In the genomic region with DNA sequence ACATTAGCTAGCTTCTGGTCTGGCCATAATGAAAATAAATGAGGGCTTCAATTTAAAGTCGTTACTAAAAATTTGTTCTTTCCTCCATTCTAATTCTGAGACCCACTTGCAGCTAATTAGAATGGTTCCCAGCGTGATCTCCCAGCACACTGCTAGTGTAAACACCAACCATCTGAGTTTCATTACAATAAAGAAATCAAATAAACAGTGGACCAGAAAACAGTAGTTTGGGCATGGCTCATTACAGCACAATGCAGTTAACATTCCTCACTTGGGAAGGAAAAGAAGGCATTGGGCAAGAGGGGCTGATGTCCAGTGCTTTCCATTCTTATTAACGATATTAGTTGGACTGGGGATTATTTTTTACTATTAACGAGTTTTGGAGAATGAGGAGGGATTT, we compare ENCODE assay signal across 21 cellular contexts.
DNase-seq lines count a peak whose midpoint lies in the region; ATAC-seq and TF ChIP-seq lines count a peak whose summit lies in the region.
"Had no signal": no experiment of that assay in that cellular context is flagged by ENCODE, and none has a peak within 500 bp of the region (broad histone marks: within the 10 kb centered on the region; RNA-seq: fewer than 3 reads in every experiment).

No MANE protein-coding gene starts in this region.

- no peaks in the 10 kb centered on the region for H3K27me3 Mint-ChIP-seq in natural killer cell (ENCODE audit: low read depth in 2 of 2)
- H3K27me3 Mint-ChIP-seq in activated CD8-positive, alpha-beta memory T cell treated with anti-CD3 and anti-CD28 coated beads, Interleukin-2, amount 10 ng/mL, durations not matched to agents 7 days and 5 days: no peaks in the 10 kb centered on the region
- H3K27me3 Mint-ChIP-seq: activated B cell treated with CpG ODN at 0.5 μM for 24 hours; activated CD8-positive, alpha-beta T cell treated with anti-CD3 and anti-CD28 coated beads for 36 hours had no signal

- H3K4me1 ChIP-seq in ascending aorta: no peaks in the 10 kb centered on the region
- H3K4me1 ChIP-seq: Caco-2, esophagus squamous epithelium, parathyroid adenoma, SJCRH30 had no signal

- H3K27ac Mint-ChIP-seq in natural killer cell: no peak overlapping the region
- no peak overlapping the region for H3K27ac Mint-ChIP-seq in activated CD8-positive, alpha-beta memory T cell treated with anti-CD3 and anti-CD28 coated beads, Interleukin-2, amount 10 ng/mL, durations not matched to agents 7 days and 5 days
- H3K27ac Mint-ChIP-seq: activated B cell treated with CpG ODN at 0.5 μM for 24 hours; activated CD8-positive, alpha-beta T cell treated with anti-CD3 and anti-CD28 coated beads for 36 hours; activated naive CD4-positive, alpha-beta T cell treated with anti-CD3 and anti-CD28 coated beads, Interleukin-2, amount 50 U/mL, for 72 hours; activated T-cell treated with anti-CD3 and anti-CD28 coated beads, Interleukin-2, amount 50 U/mL, for 72 hours; T-helper 2 cell treated with Interferon-gamma antibody and Interleukin-4, amounts not matched to agents 5 μg/mL and 100 μg/mL, for 36 hours had no signal

- H3K4me3 Mint-ChIP-seq in natural killer cell: no peak overlapping the region
- no peak overlapping the region for H3K4me3 Mint-ChIP-seq in activated CD8-positive, alpha-beta memory T cell treated with anti-CD3 and anti-CD28 coated beads, Interleukin-2, amount 10 ng/mL, durations not matched to agents 7 days and 5 days
- H3K4me3 Mint-ChIP-seq: activated B cell treated with CpG ODN at 0.5 μM for 24 hours; activated CD8-positive, alpha-beta T cell treated with anti-CD3 and anti-CD28 coated beads for 36 hours; activated T-cell treated with anti-CD3 and anti-CD28 coated beads, Interleukin-2, amount 50 U/mL, for 72 hours; T-helper 2 cell treated with Interferon-gamma antibody and Interleukin-4, amounts not matched to agents 5 μg/mL and 100 μg/mL, for 36 hours had no signal

- H3K9me3 Mint-ChIP-seq in natural killer cell: peaks cover 5 to 7% of the 10 kb centered on the region in 2 donors
- peaks cover 3% of the 10 kb centered on the region for H3K9me3 Mint-ChIP-seq in activated CD8-positive, alpha-beta memory T cell treated with anti-CD3 and anti-CD28 coated beads, Interleukin-2, amount 10 ng/mL, durations not matched to agents 7 days and 5 days (ENCODE audit: low read depth)
- H3K9me3 Mint-ChIP-seq: activated B cell treated with CpG ODN at 0.5 μM for 24 hours; activated CD8-positive, alpha-beta T cell treated with anti-CD3 and anti-CD28 coated beads for 36 hours; activated T-cell treated with anti-CD3 and anti-CD28 coated beads, Interleukin-2, amount 50 U/mL, for 72 hours had no signal

- no peaks in the 10 kb centered on the region for H3K36me3 Mint-ChIP-seq in natural killer cell
- no peaks in the 10 kb centered on the region for H3K36me3 Mint-ChIP-seq in activated CD8-positive, alpha-beta memory T cell treated with anti-CD3 and anti-CD28 coated beads, Interleukin-2, amount 10 ng/mL, durations not matched to agents 7 days and 5 days
- H3K36me3 Mint-ChIP-seq: activated naive CD4-positive, alpha-beta T cell treated with anti-CD3 and anti-CD28 coated beads, Interleukin-2, amount 50 U/mL, for 72 hours had no signal

- DNase-seq in AG09319 (ENCODE audit: extremely low read depth, low read depth) (peak; percentile 52), GM04503 (ENCODE audit: low read depth) (peak; percentile 33), NCI-H748 (lab: John Stamatoyannopoulos, UW; ENCODE audit: unreplicated experiment) (peak; percentile 92), epidermal melanocyte (ENCODE audit: insufficient read length, low spot score) (peak; percentile 33), natural killer cell (no peak), NCI-H2227 treated with DMSO at 0.1 percent for 48 hours (lab: John Stamatoyannopoulos, UW) (no peak), ascending aorta (ENCODE audit: low spot score in 2 of 2) (no peak)
- DNase-seq in activated CD8-positive, alpha-beta memory T cell treated with anti-CD3 and anti-CD28 coated beads, Interleukin-2, amount 10 ng/mL, durations not matched to agents 7 days and 5 days: no peak
- DNase-seq: activated B cell treated with CpG ODN at 0.5 μM for 24 hours; activated CD8-positive, alpha-beta T cell treated with anti-CD3 and anti-CD28 coated beads for 36 hours; activated T-cell treated with anti-CD3 and anti-CD28 coated beads, Interleukin-2, amount 50 U/mL, for 72 hours; Caco-2; esophagus squamous epithelium; GDM1; NCI-H1694; NCI-H526; PC-3; SJCRH30 had no signal

- H3K4me3 ChIP-seq in ascending aorta: no peak overlapping the region
- H3K4me3 ChIP-seq: esophagus squamous epithelium, SJCRH30 had no signal

- no peak for ATAC-seq in natural killer cell
- no peak for ATAC-seq in activated CD8-positive, alpha-beta memory T cell treated with anti-CD3 and anti-CD28 coated beads, Interleukin-2, amount 10 ng/mL, durations not matched to agents 7 days and 5 days
- ATAC-seq: activated CD8-positive, alpha-beta T cell treated with anti-CD3 and anti-CD28 coated beads for 36 hours; activated naive CD4-positive, alpha-beta T cell treated with anti-CD3 and anti-CD28 coated beads, Interleukin-2, amount 50 U/mL, for 72 hours; activated T-cell treated with anti-CD3 and anti-CD28 coated beads, Interleukin-2, amount 50 U/mL, for 72 hours; PC-3 had no signal

- no peaks in the 10 kb centered on the region for H3K36me3 ChIP-seq in ascending aorta
- H3K36me3 ChIP-seq: esophagus squamous epithelium, SJCRH30 had no signal

- no peaks in the 10 kb centered on the region for H3K9me3 ChIP-seq in ascending aorta
- H3K9me3 ChIP-seq: Caco-2, esophagus squamous epithelium, SJCRH30 had no signal

- no peak overlapping the region for H3K27ac ChIP-seq in ascending aorta
- H3K27ac ChIP-seq: esophagus squamous epithelium, parathyroid adenoma, SJCRH30 had no signal

- no peaks in the 10 kb centered on the region for H3K4me1 Mint-ChIP-seq in natural killer cell
- H3K4me1 Mint-ChIP-seq in activated CD8-positive, alpha-beta memory T cell treated with anti-CD3 and anti-CD28 coated beads, Interleukin-2, amount 10 ng/mL, durations not matched to agents 7 days and 5 days: no peaks in the 10 kb centered on the region
- H3K4me1 Mint-ChIP-seq: activated B cell treated with CpG ODN at 0.5 μM for 24 hours had no signal

- TF ChIP-seq CTCF in AG09319 (IDR thresholded peaks at IDR 0.05; ENCODE audit: low read depth, low read length) (no peak), natural killer cell (IDR thresholded peaks at IDR 0.05) (no peak), ascending aorta (IDR thresholded peaks at IDR 0.05) (no peak)

- intact Hi-C loops in natural killer cell (cut with micrococcal nuclease): no loop called here
- intact Hi-C loops in ascending aorta (cut with DNase I): no loop called here

- CTCF ChIA-PET in activated CD8-positive, alpha-beta memory T cell treated with anti-CD3 and anti-CD28 coated beads, Interleukin-2, amount 10 ng/mL, durations not matched to agents 7 days and 5 days (lab: Charles Lee): no interaction called here

- no peaks in the 10 kb centered on the region for H3K27me3 ChIP-seq in ascending aorta
- H3K27me3 ChIP-seq: esophagus squamous epithelium, SJCRH30 had no signal

Comparison
In these comparisons a context has a peak if more than half of its experiments do, and no peak if none do; other contexts are left out.
1. DNase-seq: peak in AG09319 (single experiment), GM04503 (single experiment), NCI-H748 (single experiment) and epidermal melanocyte (single experiment); none in natural killer cell (single experiment), NCI-H2227 treated with DMSO at 0.1 percent for 48 hours (single experiment), activated CD8-positive, alpha-beta memory T cell treated with anti-CD3 and anti-CD28 coated beads, Interleukin-2, amount 10 ng/mL, durations not matched to agents 7 days and 5 days (single experiment) and ascending aorta (0 of 2).